ENCODE assay signal across 13 cellular contexts in genomic region chr10:42488416-42488815, GRCh38.
A peak's percentile ranks its signal among the peaks of the same experiment; 100 is the strongest.
DNase-seq lines count a peak whose midpoint lies in the region; ATAC-seq and TF ChIP-seq lines count a peak whose summit lies in the region.
"Had no signal": no experiment of that assay in that cellular context is flagged by ENCODE, and none has a peak within 500 bp of the region (broad histone marks: within the 10 kb centered on the region; RNA-seq: fewer than 3 reads in every experiment).

No MANE protein-coding gene starts in this region.

- in situ Hi-C loops in ACHN (cut with HindIII; ENCODE audit: low pct_ligation_motif_present, low pct_unique_long_range_greater_than_20kb, low sequenced_read_pairs), result no loop called here

- peak overlapping the region; percentile 84 for H3K4me3 Mint-ChIP-seq in HFFc6
- H3K4me3 Mint-ChIP-seq: B cell had no signal

- no peak for ATAC-seq in HG02610 (IDR thresholded peaks at IDR 0.05; ENCODE audit: unreplicated experiment)

- DNase-seq in ACHN, result peak; percentile 64
- DNase-seq in HFFc6, result peak; percentile 57
- peak; percentile 29 for DNase-seq in astrocyte of the hippocampus (ENCODE audit: low read depth, low spot score)
- DNase-seq in kidney glomerular epithelial cell (lab: John Stamatoyannopoulos, UW), result peak; percentile 87
- no peak for DNase-seq in stimulated activated CD4-positive, alpha-beta T cell treated with anti-CD3 and anti-CD28 coated beads, Interleukin-15, amount 100 ng/mL, for 24 hours
- DNase-seq in stimulated activated CD4-positive, alpha-beta T cell treated with anti-CD3 and anti-CD28 coated beads, Interleukin-12 subunit alpha, Interleukin-12 subunit beta, amount 100 ng/mL, for 4 hours, result no peak
- DNase-seq in cortex of kidney (lab: John Stamatoyannopoulos, UW), result no peak
- DNase-seq: activated naive CD4-positive, alpha-beta T cell; caudate nucleus; erythroblast; NCI-H1092 treated with DMSO at 0.1 percent for 48 hours had no signal

- peaks cover 33% of the 10 kb centered on the region for H3K36me3 Mint-ChIP-seq in HFFc6 (ENCODE audit: low read depth)

- H3K27me3 Mint-ChIP-seq in HFFc6 (ENCODE audit: insufficient read depth), result peaks cover 3% of the 10 kb centered on the region
- H3K27me3 Mint-ChIP-seq: B cell had no signal

- H3K9me3 Mint-ChIP-seq in HFFc6, result no peaks in the 10 kb centered on the region

- TF ChIP-seq CTCF in HFFc6 (IDR thresholded peaks at IDR 0.05), result no peak

- H3K27ac Mint-ChIP-seq in HFFc6, result peak overlapping the region; percentile 77
- H3K27ac Mint-ChIP-seq: B cell had no signal

- peaks cover 78% of the 10 kb centered on the region for H3K4me1 Mint-ChIP-seq in HFFc6 (ENCODE audit: low read depth)
- H3K4me1 Mint-ChIP-seq: B cell had no signal

Comparison
In these comparisons a context has a peak if more than half of its experiments do, and no peak if none do; other contexts are left out.
1. DNase-seq: peak in ACHN (single experiment), HFFc6 (single experiment), astrocyte of the hippocampus (single experiment) and kidney glomerular epithelial cell (single experiment); none in stimulated activated CD4-positive, alpha-beta T cell treated with anti-CD3 and anti-CD28 coated beads, Interleukin-15, amount 100 ng/mL, for 24 hours (single experiment), stimulated activated CD4-positive, alpha-beta T cell treated with anti-CD3 and anti-CD28 coated beads, Interleukin-12 subunit alpha, Interleukin-12 subunit beta, amount 100 ng/mL, for 4 hours (single experiment) and cortex of kidney (single experiment).